1 cellular context compared by ENCODE assay signal in the genomic region with DNA sequence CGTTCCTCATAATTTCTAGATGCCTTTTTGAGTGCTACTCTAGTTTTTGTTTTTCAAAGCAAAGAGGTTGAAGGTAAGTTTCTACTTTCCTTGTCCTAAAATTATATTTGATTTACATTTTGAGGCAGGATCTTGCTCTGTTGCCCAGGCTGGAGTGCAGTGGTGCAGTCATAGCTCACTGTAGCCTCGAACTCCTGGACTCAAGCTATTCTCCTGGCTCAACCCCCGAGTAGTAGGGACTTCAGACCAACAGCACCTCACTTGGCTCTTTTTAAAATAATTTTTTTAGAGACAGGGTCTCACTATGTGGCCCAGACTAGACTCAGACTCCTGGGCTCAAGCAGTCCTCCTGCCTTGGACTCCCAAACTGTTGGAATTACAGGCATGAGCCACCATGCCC.
TF ChIP-seq lines count a peak whose summit lies in the region.

No MANE protein-coding gene starts in this region.

TF ChIP-seq in HepG2, 621 proteins besides CTCF, POLR2A, EP300 and RAD21:
- peak; percentile 27; the same call in 1 of the 2 replicates for TF ChIP-seq ZNF121 (CRISPR knock-in tag; IDR thresholded peaks at IDR 0.05)
- TF ChIP-seq ZNF672 (CRISPR knock-in tag; IDR thresholded peaks at IDR 0.05): no peak
- TF ChIP-seq SMARCE1 (IDR thresholded peaks at IDR 0.05; ENCODE audit: borderline replicate concordance): no peak
- TF ChIP-seq ASH2L (IDR thresholded peaks at IDR 0.05; ENCODE audit: insufficient read length, low read depth, low read length): no peak
- TF ChIP-seq EED (CRISPR knock-in tag; IDR thresholded peaks at IDR 0.05): no peak
- TF ChIP-seq MXD4 (CRISPR knock-in tag; IDR thresholded peaks at IDR 0.05): no peak
- TF ChIP-seq ERF (CRISPR knock-in tag; IDR thresholded peaks at IDR 0.05): no peak
- TF ChIP-seq TBX2 (CRISPR knock-in tag; IDR thresholded peaks at IDR 0.05; ENCODE audit: borderline replicate concordance): no peak
